ENCODE assay signal across 20 cellular contexts in genomic region chr10:52906046-52906445, GRCh38.
A peak's percentile ranks its signal among the peaks of the same experiment; 100 is the strongest.
DNase-seq lines count a peak whose midpoint lies in the region; ATAC-seq, FAIRE-seq and TF ChIP-seq lines count a peak whose summit lies in the region.
"Had no signal": no experiment of that assay in that cellular context is flagged by ENCODE, and none has a peak within 500 bp of the region (broad histone marks: within the 10 kb centered on the region; RNA-seq: fewer than 3 reads in every experiment).

No MANE protein-coding gene starts in this region.

- TF ChIP-seq POLR2A in adrenal gland (IDR thresholded peaks at IDR 0.05): no peak

- dilution Hi-C loops in keratinocyte (cut with MboI; ENCODE audit: extremely low pct_ligation_motif_present, low sequenced_read_pairs): no loop called here

- no peaks in the 10 kb centered on the region for H3K9me3 ChIP-seq in RWPE2 (ENCODE audit: severe bottlenecking)
- no peaks in the 10 kb centered on the region for H3K9me3 ChIP-seq in keratinocyte (ENCODE audit: control insufficient read depth, low read depth, low read length)
- no peaks in the 10 kb centered on the region for H3K9me3 ChIP-seq in adrenal gland (replicated peaks in 1 of 3)
- H3K9me3 ChIP-seq: BLaER1 had no signal

- H3K4me1 ChIP-seq in RWPE2 (ENCODE audit: insufficient read depth, poor library complexity, severe bottlenecking) (no peaks in the 10 kb centered on the region), keratinocyte (ENCODE audit: control insufficient read depth, extremely low read depth, insufficient read depth, low read length) (peaks cover 3% of the 10 kb centered on the region), adrenal gland (replicated peaks in 1 of 2) (no peaks in the 10 kb centered on the region)
- H3K4me1 ChIP-seq: BLaER1 had no signal

- DNase-seq in Caki2 (ENCODE audit: low read depth) (peak; percentile 26), RWPE2 (ENCODE audit: low spot score) (no peak), keratinocyte (ENCODE audit: low read depth, low spot score) (peak; percentile 13), adrenal gland (no peak), middle frontal gyrus (ENCODE audit: extremely low spot score, low spot score) (no peak)
- no peak for DNase-seq in stimulated activated CD4-positive, alpha-beta T cell treated with anti-CD3 and anti-CD28 coated beads, Interleukin-1b, Interleukin-23, amount 100 ng/mL, for 48 hours
- DNase-seq: CD8-positive, alpha-beta T cell; GF-D8; HCEC 1CT; KBM-7; NCI-H1417 treated with DMSO at 0.1 percent for 48 hours; NCI-H1930; NCI-H69 had no signal

- no peak overlapping the region for H3K9ac ChIP-seq in keratinocyte (ENCODE audit: control insufficient read depth, extremely low read depth, insufficient read depth, low read length)
- H3K9ac ChIP-seq: BLaER1 had no signal

- in situ Hi-C loops in Caki2 (cut with HindIII; ENCODE audit: low pct_unique_long_range_greater_than_20kb, low sequenced_read_pairs): no loop called here

- ATAC-seq in HG03196 (IDR thresholded peaks at IDR 0.05; ENCODE audit: unreplicated experiment): peak; percentile 58
- ATAC-seq in RWPE2 (ENCODE audit: low read depth): peak; percentile 57; the same call in 1 of the 3 replicates
- ATAC-seq in HG03460 (IDR thresholded peaks at IDR 0.05; ENCODE audit: unreplicated experiment): no peak
- ATAC-seq: CD8-positive, alpha-beta T cell; Right ventricle myocardium inferior had no signal

- TF ChIP-seq CTCF in RWPE2 (IDR thresholded peaks at IDR 0.05; ENCODE audit: poor library complexity, severe bottlenecking): no peak
- TF ChIP-seq CTCF in keratinocyte (optimal IDR thresholded peaks at IDR 0.05 in 1 of 3, IDR thresholded peaks at IDR 0.05 in 1 of 3, conservative IDR thresholded peaks at IDR 0.05 in 1 of 3; ENCODE audit: extremely low read depth in 1 of 3, insufficient read depth in 2 of 3, low read length in 3 of 3): no peak
- no peak for TF ChIP-seq CTCF in adrenal gland (IDR thresholded peaks at IDR 0.05)

- H3K4me2 ChIP-seq in keratinocyte (ENCODE audit: control insufficient read depth, extremely low read depth, insufficient read depth, low read depth, low read length): no peak overlapping the region
- H3K4me2 ChIP-seq: BLaER1 had no signal

- H3K4me3 ChIP-seq in RWPE2 (ENCODE audit: severe bottlenecking) (no peak overlapping the region), keratinocyte (ENCODE audit: control insufficient read depth in 2 of 3, extremely low read depth in 1 of 3, insufficient read depth in 2 of 3, low read depth in 1 of 3, low read length in 3 of 3) (no peak overlapping the region), adrenal gland (no peak overlapping the region)
- H3K4me3 ChIP-seq: BLaER1 had no signal

- H3K27me3 ChIP-seq in RWPE2 (ENCODE audit: insufficient read depth, poor library complexity, severe bottlenecking) (no peaks in the 10 kb centered on the region), keratinocyte (ENCODE audit: control insufficient read depth, extremely low read depth, insufficient read depth, low read length) (no peaks in the 10 kb centered on the region), adrenal gland (no peaks in the 10 kb centered on the region)
- H3K27me3 ChIP-seq: BLaER1 had no signal

- intact Hi-C loops in adrenal gland (cut with DNase I): no loop called here

- WGBS in adrenal gland, 4 donors: 56 to 83% (median 75%) methylated on average over 1 of the region's 1 CpG

- H3K9me1 ChIP-seq in keratinocyte (ENCODE audit: control insufficient read depth, extremely low read depth, insufficient read depth, low read length): no peaks in the 10 kb centered on the region

- H3K36me3 ChIP-seq in RWPE2 (ENCODE audit: low read depth): no peaks in the 10 kb centered on the region
- no peaks in the 10 kb centered on the region for H3K36me3 ChIP-seq in keratinocyte (ENCODE audit: control insufficient read depth in 2 of 2, extremely low read depth in 1 of 2, insufficient read depth in 2 of 2, low read length in 2 of 2)
- H3K36me3 ChIP-seq in adrenal gland (replicated peaks in 1 of 2): no peaks in the 10 kb centered on the region
- H3K36me3 ChIP-seq: BLaER1 had no signal

- no peak overlapping the region for H2AFZ ChIP-seq in keratinocyte (ENCODE audit: control insufficient read depth, low read length)

- no peaks in the 10 kb centered on the region for H4K20me1 ChIP-seq in keratinocyte (ENCODE audit: control insufficient read depth, extremely low read depth, insufficient read depth, low read length)
- H4K20me1 ChIP-seq: BLaER1 had no signal

- H3K27ac ChIP-seq in RWPE2 (ENCODE audit: poor library complexity, severe bottlenecking) (no peak overlapping the region), keratinocyte (ENCODE audit: control insufficient read depth, insufficient read depth, low read length) (no peak overlapping the region), adrenal gland (no peak overlapping the region)
- H3K27ac ChIP-seq: BLaER1 had no signal

- FAIRE-seq in keratinocyte (lab: Jason Lieb, UNC): no peak
- FAIRE-seq: A204.1, GM12891, GM18507 had no signal

- no peaks in the 10 kb centered on the region for H3K79me2 ChIP-seq in keratinocyte (ENCODE audit: control insufficient read depth, insufficient read depth, low read length)

Comparison
In these comparisons a context has a peak if more than half of its experiments do, and no peak if none do; other contexts are left out.
1. DNase-seq: peak in Caki2 (single experiment) and keratinocyte (single experiment); none in RWPE2 (single experiment), stimulated activated CD4-positive, alpha-beta T cell treated with anti-CD3 and anti-CD28 coated beads, Interleukin-1b, Interleukin-23, amount 100 ng/mL, for 48 hours (single experiment), adrenal gland (0 of 7) and middle frontal gyrus (single experiment).